ENCODE assay signal across 1 cellular context in genomic region chr6:168301648-168302398, GRCh38.
TF ChIP-seq lines count a peak whose summit lies in the region.

No MANE protein-coding gene starts in this region.

TF ChIP-seq in GM23338, 12 proteins besides CTCF, POLR2A, EP300 and RAD21 (continued from another document):
- no peak for TF ChIP-seq ZNF462 (CRISPR knock-in tag; IDR thresholded peaks at IDR 0.05)
- no peak for TF ChIP-seq REST (IDR thresholded peaks at IDR 0.05; ENCODE audit: unreplicated experiment)
TF ChIP-seq in GM23338: peak in this region for 0.
